15 cellular contexts compared by ENCODE assay signal in genomic region chr6:38305995-38306681, GRCh38.
A peak's percentile ranks its signal among the peaks of the same experiment; 100 is the strongest.
DNase-seq lines count a peak whose midpoint lies in the region; ATAC-seq lines count a peak whose summit lies in the region.
"Had no signal": no experiment of that assay in that cellular context is flagged by ENCODE, and none has a peak within 500 bp of the region (broad histone marks: within the 10 kb centered on the region; RNA-seq: fewer than 3 reads in every experiment).

No MANE protein-coding gene starts in this region.

- H3K27me3 Mint-ChIP-seq in dendritic cell treated with granulocyte-macrophage colony-stimulating factor and Interleukin-4, amounts not matched to agents 40 ng/mL and 50 ng/mL, for 4 days, result no peaks in the 10 kb centered on the region
- H3K27me3 Mint-ChIP-seq: activated naive CD4-positive, alpha-beta T cell treated with anti-CD3 and anti-CD28 coated beads, Interleukin-2, amount 50 U/mL, for 24 hours had no signal

- ATAC-seq in GM21367 (IDR thresholded peaks at IDR 0.05; ENCODE audit: unreplicated experiment) (peak; percentile 57), HG03139 (IDR thresholded peaks at IDR 0.05; ENCODE audit: unreplicated experiment) (peak; percentile 45), HG02970 (IDR thresholded peaks at IDR 0.05; ENCODE audit: low FRiP score, unreplicated experiment) (no peak)

- H3K36me3 Mint-ChIP-seq in dendritic cell treated with granulocyte-macrophage colony-stimulating factor and Interleukin-4, amounts not matched to agents 40 ng/mL and 50 ng/mL, for 4 days (ENCODE audit: low read depth), result no peaks in the 10 kb centered on the region

- DNase-seq in DMS 273 (lab: John Stamatoyannopoulos, UW; ENCODE audit: unreplicated experiment), result peak; percentile 29
- DNase-seq in DMS 273 treated with DMSO at 0.1 percent for 48 hours (lab: John Stamatoyannopoulos, UW), result no peak
- DNase-seq in NAMALWA (ENCODE audit: low spot score), result no peak
- DNase-seq in NCI-H1436 treated with DMSO at 0.1 percent for 48 hours (lab: John Stamatoyannopoulos, UW), result no peak
- DNase-seq: Caco-2, erythroblast, GM23248, NCI-H226, nucleus accumbens, T-helper 9 cell had no signal

- peak overlapping the region; percentile 61 for H3K27ac Mint-ChIP-seq in dendritic cell treated with granulocyte-macrophage colony-stimulating factor and Interleukin-4, amounts not matched to agents 40 ng/mL and 50 ng/mL, for 4 days
- H3K27ac Mint-ChIP-seq: activated naive CD4-positive, alpha-beta T cell treated with anti-CD3 and anti-CD28 coated beads, Interleukin-2, amount 50 U/mL, for 24 hours had no signal

- H3K4me1 Mint-ChIP-seq in dendritic cell treated with granulocyte-macrophage colony-stimulating factor and Interleukin-4, amounts not matched to agents 40 ng/mL and 50 ng/mL, for 4 days (ENCODE audit: low read depth), result peaks cover 39% of the 10 kb centered on the region

- no peak overlapping the region for H3K4me3 Mint-ChIP-seq in dendritic cell treated with granulocyte-macrophage colony-stimulating factor and Interleukin-4, amounts not matched to agents 40 ng/mL and 50 ng/mL, for 4 days
- H3K4me3 Mint-ChIP-seq: activated naive CD4-positive, alpha-beta T cell treated with anti-CD3 and anti-CD28 coated beads, Interleukin-2, amount 50 U/mL, for 24 hours had no signal

- peaks cover 14% of the 10 kb centered on the region for H3K9me3 Mint-ChIP-seq in dendritic cell treated with granulocyte-macrophage colony-stimulating factor and Interleukin-4, amounts not matched to agents 40 ng/mL and 50 ng/mL, for 4 days

- intact Hi-C loops in dendritic cell treated with granulocyte-macrophage colony-stimulating factor and Interleukin-4, amounts not matched to agents 40 ng/mL and 50 ng/mL, for 4 days (cut with micrococcal nuclease), result no loop called here
